ENCODE assay signal across 8 cellular contexts in genomic region chr2:69642709-69643601, GRCh38. TPM values are rescaled to one million over a fixed set of nuclear protein-coding genes. Genes with fewer than 3 reads are reported as not detected.
A peak's percentile ranks its signal among the peaks of the same experiment; 100 is the strongest.
DNase-seq lines count a peak whose midpoint lies in the region; ATAC-seq and TF ChIP-seq lines count a peak whose summit lies in the region.

No MANE protein-coding gene starts in this region.

- H3K79me2 ChIP-seq in neural cell (replicated peaks; ENCODE audit: insufficient read depth, low read length), result peaks cover 44% of the 10 kb centered on the region

- H3K27ac ChIP-seq in Peyer's patch, result peak overlapping the region; percentile 90 to 96 (median 94)
- peak overlapping the region; percentile 98 for H3K27ac ChIP-seq in neural cell (ENCODE audit: low read length)
- peak overlapping the region; percentile 98 for H3K27ac ChIP-seq in substantia nigra (ENCODE audit: low read depth, low read length, poor library complexity, severe bottlenecking)

- H3K9me3 ChIP-seq in Peyer's patch (no peaks in the 10 kb centered on the region), neural cell (ENCODE audit: low read length) (no peaks in the 10 kb centered on the region)

- no peaks in the 10 kb centered on the region for H3K27me3 Mint-ChIP-seq in activated T-helper 2 cell treated with anti-CD3 and anti-CD28 coated beads, Interferon-gamma antibody, Interleukin-2, Interleukin-4, amounts not matched to agents 10 μg/mL and 5 μg/mL and 100 μg/mL, durations not matched to agents 14 hours and 24 hours and 36 hours (ENCODE audit: low read depth)

- TF ChIP-seq EP300 in neural cell (conservative IDR thresholded peaks at IDR 0.05; ENCODE audit: poor library complexity, severe bottlenecking), result no peak

- peak; percentile 44 for TF ChIP-seq RAD21 in neural cell (conservative IDR thresholded peaks at IDR 0.05)

- no peaks in the 10 kb centered on the region for H3K9me3 Mint-ChIP-seq in activated T-helper 2 cell treated with anti-CD3 and anti-CD28 coated beads, Interferon-gamma antibody, Interleukin-2, Interleukin-4, amounts not matched to agents 10 μg/mL and 5 μg/mL and 100 μg/mL, durations not matched to agents 14 hours and 24 hours and 36 hours

- H3K36me3 ChIP-seq in Peyer's patch (no peaks in the 10 kb centered on the region), neural cell (ENCODE audit: insufficient read depth, low read length) (no peaks in the 10 kb centered on the region)

- peak overlapping the region; percentile 60 for H2AFZ ChIP-seq in neural cell (ENCODE audit: low read depth, low read length)

- peaks cover 0 to 51% (median 3%) of the 10 kb centered on the region in 4 donors for H3K4me1 ChIP-seq in Peyer's patch

- H3K4me3 ChIP-seq in Peyer's patch (peak overlapping the region; percentile 93 to 99 (median 98)), fibroblast of pulmonary artery (replicated peaks; ENCODE audit: low read depth, low read length) (peak overlapping the region; percentile 92), neural cell (ENCODE audit: low read length) (peak overlapping the region; percentile 88)

- H3K4me3 Mint-ChIP-seq in activated T-helper 2 cell treated with anti-CD3 and anti-CD28 coated beads, Interferon-gamma antibody, Interleukin-2, Interleukin-4, amounts not matched to agents 10 μg/mL and 5 μg/mL and 100 μg/mL, durations not matched to agents 14 hours and 24 hours and 36 hours (ENCODE audit: low read depth), result peak overlapping the region; percentile 93

- peaks cover 69% of the 10 kb centered on the region for H3K4me1 Mint-ChIP-seq in activated T-helper 2 cell treated with anti-CD3 and anti-CD28 coated beads, Interferon-gamma antibody, Interleukin-2, Interleukin-4, amounts not matched to agents 10 μg/mL and 5 μg/mL and 100 μg/mL, durations not matched to agents 14 hours and 24 hours and 36 hours (ENCODE audit: low read depth)

- no peaks in the 10 kb centered on the region for H3F3A ChIP-seq in neural cell (ENCODE audit: insufficient read depth, low read length, poor library complexity, severe bottlenecking)

- ATAC-seq in HG03139 (IDR thresholded peaks at IDR 0.05; ENCODE audit: unreplicated experiment), result peak; percentile 0
- ATAC-seq in GM19328 (IDR thresholded peaks at IDR 0.05; ENCODE audit: unreplicated experiment), result no peak

- intact Hi-C loops in activated T-helper 2 cell treated with anti-CD3 and anti-CD28 coated beads, Interferon-gamma antibody, Interleukin-2, Interleukin-4, amounts not matched to agents 10 μg/mL and 5 μg/mL and 100 μg/mL, durations not matched to agents 14 hours and 24 hours and 36 hours (cut with micrococcal nuclease), result loop anchor here (1.0 to 10.0 kb wide), 5 partner anchors 42 to 492 kb away; partner anchors contain the start of gene GFPT1

- DNase-seq in COLO668 (lab: John Stamatoyannopoulos, UW; ENCODE audit: unreplicated experiment) (peak; percentile 33), Peyer's patch (peak; percentile 43 to 69 (median 62)), fibroblast of pulmonary artery (ENCODE audit: low read depth) (peak; percentile 75), substantia nigra (lab: John Stamatoyannopoulos, UW) (peak in 35 of 49 donors; percentile 13 to 81 (median 39))
- DNase-seq in activated T-helper 2 cell treated with anti-CD3 and anti-CD28 coated beads, Interferon-gamma antibody, Interleukin-2, Interleukin-4, amounts not matched to agents 10 μg/mL and 5 μg/mL and 100 μg/mL, durations not matched to agents 14 hours and 24 hours and 36 hours (ENCODE audit: low spot score), result peak; percentile 44

- peak overlapping the region; percentile 93 for H3K4me2 ChIP-seq in neural cell (ENCODE audit: low read length)

- peak overlapping the region; percentile 95 for H3K9ac ChIP-seq in neural cell (ENCODE audit: low read length)

- no peaks in the 10 kb centered on the region for H3K9me2 ChIP-seq in neural cell (ENCODE audit: insufficient read depth, low read length)

- H3K27me3 ChIP-seq in Peyer's patch, result no peaks in the 10 kb centered on the region
- no peaks in the 10 kb centered on the region for H3K27me3 ChIP-seq in neural cell (ENCODE audit: insufficient read depth, low read depth, low read length)

- peak in 1 of 6 experiments; percentile 3 for TF ChIP-seq CTCF in Peyer's patch (IDR thresholded peaks at IDR 0.05)
- no peak for TF ChIP-seq CTCF in fibroblast of pulmonary artery (IDR thresholded peaks at IDR 0.05; ENCODE audit: low read length, missing control alignments)
- no peak for TF ChIP-seq CTCF in neural cell (IDR thresholded peaks at IDR 0.05; ENCODE audit: poor library complexity, severe bottlenecking)

- peaks cover 46% of the 10 kb centered on the region for H3K36me3 Mint-ChIP-seq in activated T-helper 2 cell treated with anti-CD3 and anti-CD28 coated beads, Interferon-gamma antibody, Interleukin-2, Interleukin-4, amounts not matched to agents 10 μg/mL and 5 μg/mL and 100 μg/mL, durations not matched to agents 14 hours and 24 hours and 36 hours (ENCODE audit: low read depth)

- peaks cover 6% of the 10 kb centered on the region for H4K20me1 ChIP-seq in neural cell (ENCODE audit: insufficient read depth)

- H3K27ac Mint-ChIP-seq in activated T-helper 2 cell treated with anti-CD3 and anti-CD28 coated beads, Interferon-gamma antibody, Interleukin-2, Interleukin-4, amounts not matched to agents 10 μg/mL and 5 μg/mL and 100 μg/mL, durations not matched to agents 14 hours and 24 hours and 36 hours, result peak overlapping the region; percentile 94

- TF ChIP-seq POLR2A in Peyer's patch (IDR thresholded peaks at IDR 0.05), result peak in 1 of 2 donors; percentile 77

TF ChIP-seq in neural cell, 6 proteins besides CTCF, POLR2A, EP300 and RAD21:
- TF ChIP-seq SMC3 (conservative IDR thresholded peaks at IDR 0.05; ENCODE audit: poor library complexity), result peak; percentile 39
- TF ChIP-seq EZH2 (IDR thresholded peaks at IDR 0.05; ENCODE audit: borderline replicate concordance, insufficient read depth, low read length, poor library complexity, severe bottlenecking), result no peak
- peak; percentile 72 for TF ChIP-seq MXI1 (conservative IDR thresholded peaks at IDR 0.05; ENCODE audit: poor library complexity, severe bottlenecking)
- no peak for TF ChIP-seq TAF1 (IDR thresholded peaks at IDR 0.05; ENCODE audit: low read depth)
- TF ChIP-seq REST (IDR thresholded peaks at IDR 0.05; ENCODE audit: borderline replicate concordance), result no peak
- no peak for TF ChIP-seq POLR2AphosphoS5 (IDR thresholded peaks at IDR 0.05)

RNA-seq across cellular contexts. Expression of gene AAK1, which starts 0.6 kb away (rescaled TPM):
- total RNA-seq in Peyer's patch, result 10 to 100 TPM; 44.3 to 85.0 (median 60.3) TPM
- total RNA-seq in activated T-helper 2 cell treated with anti-CD3 and anti-CD28 coated beads, Interferon-gamma antibody, Interleukin-2, Interleukin-4, amounts not matched to agents 10 μg/mL and 5 μg/mL and 100 μg/mL, durations not matched to agents 14 hours and 24 hours and 36 hours, result 108 TPM in 2 replicates
- polyA plus RNA-seq in neural cell, result 26.7 and 26.8 TPM in 2 replicates
- polyA minus RNA-seq in neural cell, result 60.4 and 84.6 TPM in 2 replicates
